ENCODE assay signal across 8 cellular contexts in genomic region chr17:4833178-4833940, GRCh38. TPM values are rescaled to one million over a fixed set of nuclear protein-coding genes. Genes with fewer than 3 reads are reported as not detected.
DNase-seq lines count a peak whose midpoint lies in the region; ATAC-seq and TF ChIP-seq lines count a peak whose summit lies in the region.

TSS of gene MINK1 (plus strand) at chr17:4833340. CDS start at chr17:4833584, 244 bp downstream.

- H3K9me3 ChIP-seq in Loucy (ENCODE audit: insufficient read depth, low read depth, low read length): no peaks in the 10 kb centered on the region
- H3K9me3 ChIP-seq in SJSA1 (replicated peaks): no peaks in the 10 kb centered on the region
- no peaks in the 10 kb centered on the region for H3K9me3 ChIP-seq in neuronal stem cell (replicated peaks in 1 of 2; ENCODE audit: control insufficient read depth in 2 of 2, insufficient read depth in 1 of 2, low read depth in 1 of 2, low read length in 2 of 2)
- H3K9me3 ChIP-seq in subcutaneous abdominal adipose tissue (ENCODE audit: control insufficient read depth in 5 of 5, low read length in 5 of 5): no peaks in the 10 kb centered on the region

- peak within 1 kb of the TSS; percentile 92 for H3K23ac ChIP-seq in neuronal stem cell (ENCODE audit: low read depth, low read length, poor library complexity)

- no peak within 1 kb of the TSS for H3K4ac ChIP-seq in neuronal stem cell (ENCODE audit: low read length)

- peak within 1 kb of the TSS; percentile 91 for H3K4me2 ChIP-seq in Loucy (ENCODE audit: low read depth, low read length, poor library complexity, severe bottlenecking)
- peak within 1 kb of the TSS; percentile 99 for H3K4me2 ChIP-seq in neuronal stem cell (ENCODE audit: insufficient read depth, low read length, poor library complexity, severe bottlenecking)

- peak within 1 kb of the TSS; percentile 60 for H2AK5ac ChIP-seq in neuronal stem cell (ENCODE audit: low read depth, low read length)

- H3K9ac ChIP-seq in Loucy (ENCODE audit: low read depth, low read length, poor library complexity, severe bottlenecking) (peak within 1 kb of the TSS; percentile 78), neuronal stem cell (ENCODE audit: low read depth, low read length, poor library complexity) (peak within 1 kb of the TSS; percentile 98), subcutaneous abdominal adipose tissue (ENCODE audit: low read length in 5 of 5) (peak within 1 kb of the TSS in 4 of 5 donors; percentile 70 to 84 (median 74))

- no peak within 1 kb of the TSS for H4K91ac ChIP-seq in neuronal stem cell (ENCODE audit: low read depth, low read length, poor library complexity)

- ATAC-seq in foreskin keratinocyte: peak; percentile 83

- H4K20me1 ChIP-seq in Loucy (ENCODE audit: insufficient read depth, low read length, poor library complexity, severe bottlenecking): peaks cover 21% of the 10 kb centered on the region

- H3K27me3 ChIP-seq in Loucy (ENCODE audit: insufficient read depth, low read length, poor library complexity, severe bottlenecking) (no peaks in the 10 kb centered on the region), SJSA1 (replicated peaks) (no peaks in the 10 kb centered on the region), foreskin keratinocyte (no peaks in the 10 kb centered on the region), neuronal stem cell (ENCODE audit: control insufficient read depth in 3 of 3, insufficient read depth in 3 of 3, low read depth in 1 of 3, low read length in 3 of 3) (no peaks in the 10 kb centered on the region), subcutaneous abdominal adipose tissue (ENCODE audit: control insufficient read depth in 5 of 5, insufficient read depth in 4 of 5, low read length in 5 of 5) (no peaks in the 10 kb centered on the region)

- DNase-seq in ELR (ENCODE audit: low read depth) (peak; percentile 93), H4 (ENCODE audit: low spot score) (peak; percentile 72), SJSA1 (ENCODE audit: low read depth in 1 of 2, low spot score in 2 of 2) (peak; percentile 87 to 96), foreskin keratinocyte (peak; percentile 78 to 85), neuronal stem cell (ENCODE audit: low spot score) (peak; percentile 90)
- DNase-seq in activated naive CD4-positive, alpha-beta T cell (lab: John Stamatoyannopoulos, UW): peak; percentile 54 to 83 (median 67)

- peak within 1 kb of the TSS; percentile 79 for H3K27ac ChIP-seq in SJSA1
- H3K27ac ChIP-seq in foreskin keratinocyte: peak within 1 kb of the TSS; percentile 77
- peak within 1 kb of the TSS; percentile 61 for H3K27ac ChIP-seq in neuronal stem cell (replicated peaks; ENCODE audit: low read length)
- H3K27ac ChIP-seq in subcutaneous abdominal adipose tissue (ENCODE audit: low read depth, low read length): peak within 1 kb of the TSS; percentile 60

- no peaks in the 10 kb centered on the region for H3K36me3 ChIP-seq in Loucy (ENCODE audit: insufficient read depth, low read length)
- peaks cover 5% of the 10 kb centered on the region for H3K36me3 ChIP-seq in SJSA1
- H3K36me3 ChIP-seq in neuronal stem cell (replicated peaks in 1 of 2; ENCODE audit: control insufficient read depth in 2 of 2, insufficient read depth in 2 of 2, low read length in 2 of 2): peaks cover 4 to 18% of the 10 kb centered on the region in 2 donors
- peaks cover 0 to 3% (median 0%) of the 10 kb centered on the region in 5 donors for H3K36me3 ChIP-seq in subcutaneous abdominal adipose tissue (ENCODE audit: control insufficient read depth in 5 of 5, insufficient read depth in 5 of 5, low read length in 5 of 5)

- H3K4me3 ChIP-seq in Loucy (ENCODE audit: low read length, poor library complexity, severe bottlenecking) (peak within 1 kb of the TSS; percentile 77), SJSA1 (peak within 1 kb of the TSS; percentile 86), neuronal stem cell (ENCODE audit: low read length in 2 of 2) (peak within 1 kb of the TSS; percentile 78 to 97), subcutaneous abdominal adipose tissue (ENCODE audit: low read depth in 1 of 5, low read length in 5 of 5) (peak within 1 kb of the TSS; percentile 71 to 93 (median 84))

- no CpG with 5 or more reads among the region's 91 CpGs for WGBS in neuronal stem cell (ENCODE audit: extremely low coverage in 2 of 2, insufficient read length in 2 of 2, insufficient replicate concordance in 1 of 2), 2 donors

- no peaks in the 10 kb centered on the region for H3K9me2 ChIP-seq in Loucy (replicated peaks; ENCODE audit: low read depth, low read length)

- H2AFZ ChIP-seq in Loucy (ENCODE audit: low read length) (peak within 1 kb of the TSS; percentile 94), neuronal stem cell (ENCODE audit: low read length) (peak within 1 kb of the TSS; percentile 91)

- no peak within 1 kb of the TSS for H4K8ac ChIP-seq in neuronal stem cell (ENCODE audit: low read depth, low read length)

- no peaks in the 10 kb centered on the region for H3F3A ChIP-seq in Loucy (ENCODE audit: low read depth)

- H2BK12ac ChIP-seq in neuronal stem cell (ENCODE audit: low read length): no peak within 1 kb of the TSS

- no peak within 1 kb of the TSS for H2BK120ac ChIP-seq in neuronal stem cell (ENCODE audit: low read depth, low read length)

- H2BK5ac ChIP-seq in neuronal stem cell (ENCODE audit: low read length): peak within 1 kb of the TSS; percentile 99

- TF ChIP-seq CTCF in Loucy (conservative IDR thresholded peaks at IDR 0.05; ENCODE audit: low read length): no peak
- no peak for TF ChIP-seq CTCF in foreskin keratinocyte (conservative IDR thresholded peaks at IDR 0.05)

- H3K4me1 ChIP-seq in Loucy (ENCODE audit: insufficient read depth, low read length, poor library complexity, severe bottlenecking) (peaks cover 24% of the 10 kb centered on the region), SJSA1 (replicated peaks) (peaks cover 18% of the 10 kb centered on the region), foreskin keratinocyte (no peaks in the 10 kb centered on the region), neuronal stem cell (ENCODE audit: control insufficient read depth in 2 of 2, insufficient read depth in 1 of 2, low read depth in 1 of 2, low read length in 2 of 2) (peaks cover 7 to 10% of the 10 kb centered on the region in 2 donors), subcutaneous abdominal adipose tissue (ENCODE audit: control insufficient read depth in 5 of 5, insufficient read depth in 5 of 5, low read length in 5 of 5) (peaks cover 7 to 44% (median 37%) of the 10 kb centered on the region in 5 donors)

- H3K79me2 ChIP-seq in Loucy (ENCODE audit: insufficient read depth, low read length): peaks cover 35% of the 10 kb centered on the region; the same call in 1 of the 2 replicates

- peaks cover 9% of the 10 kb centered on the region for H3K79me1 ChIP-seq in neuronal stem cell (ENCODE audit: low read depth, low read length)

- peak within 1 kb of the TSS; percentile 67 for H3K14ac ChIP-seq in neuronal stem cell (ENCODE audit: low read length)

- H3K18ac ChIP-seq in neuronal stem cell (ENCODE audit: low read length): peak within 1 kb of the TSS; percentile 97

- no peak within 1 kb of the TSS for H2BK15ac ChIP-seq in neuronal stem cell (ENCODE audit: low read length)

RNA-seq across cellular contexts. Expression of gene MINK1, which starts in this region (rescaled TPM):
- total RNA-seq in H4 (2014; rRNA removed; shearing (Covaris generic)): 7.4 and 8.4 TPM in 2 replicates
- total RNA-seq in SJSA1 (2014; rRNA removed; shearing (Covaris generic)): 10.0 and 20.0 TPM in 2 replicates
- total RNA-seq in foreskin keratinocyte: 81.5 and 85.5 TPM in 2 replicates
- polyA plus RNA-seq in foreskin keratinocyte: 51.5 and 53.7 TPM in 2 replicates
- polyA plus RNA-seq in neuronal stem cell (2013, experiment 1 of 2): 29.2 TPM
- 27.0 TPM for polyA plus RNA-seq in neuronal stem cell (2013, experiment 2 of 2)

Comparison
In these comparisons a context has a peak if more than half of its experiments do, and no peak if none do; other contexts are left out.
1. Peak in every context shown above with its lines: DNase-seq, ATAC-seq, H3K4me3 ChIP-seq and H3K27ac ChIP-seq.